Comparison of ENCODE assay signal across 23 cellular contexts in genomic region chr2:176156301-176156958, GRCh38. TPM values are rescaled to one million over a fixed set of nuclear protein-coding genes. Genes with fewer than 3 reads are reported as not detected.
DNase-seq lines count a peak whose midpoint lies in the region; ATAC-seq and TF ChIP-seq lines count a peak whose summit lies in the region.
"Had no signal": no experiment of that assay in that cellular context is flagged by ENCODE, and none has a peak within 500 bp of the region (broad histone marks: within the 10 kb centered on the region; RNA-seq: fewer than 3 reads in every experiment).

No MANE protein-coding gene starts in this region.

- no peaks in the 10 kb centered on the region for H3K79me2 ChIP-seq in GM23338 (replicated peaks; ENCODE audit: insufficient read depth)

- no peak for TF ChIP-seq POLR2A in spleen (IDR thresholded peaks at IDR 0.05)

- H3K27me3 ChIP-seq in GM23338 (ENCODE audit: insufficient read depth) = peaks cover 100% of the 10 kb centered on the region
- H3K27me3 ChIP-seq in adipocyte (replicated peaks; ENCODE audit: control insufficient read depth, insufficient read depth, low read length) = no peaks in the 10 kb centered on the region
- peaks cover 100% of the 10 kb centered on the region for H3K27me3 ChIP-seq in iPS-15b (ENCODE audit: control insufficient read depth, insufficient read depth, low read length)
- H3K27me3 ChIP-seq in spleen (replicated peaks in 1 of 7) = peaks cover 12 to 100% (median 96%) of the 10 kb centered on the region in 7 donors

- peaks cover 27% of the 10 kb centered on the region for H3F3A ChIP-seq in GM23338 (replicated peaks; ENCODE audit: low read depth)

- DNase-seq in GM23338 (ENCODE audit: low spot score) (peak; percentile 10), adipocyte (ENCODE audit: low read depth) (no peak), spleen (no peak), iPS-NIHi11 (ENCODE audit: low spot score) (no peak), mucosa of gallbladder (ENCODE audit: low spot score) (no peak)
- DNase-seq: activated CD8-positive, alpha-beta memory T cell treated with anti-CD3 and anti-CD28 coated beads for 24 hours; activated T-cell treated with anti-CD3 and anti-CD28 coated beads, Interleukin-2, amount 50 U/mL, for 72 hours; dermis blood vessel endothelial cell; foreskin melanocyte; midbrain; NCI-H1092 treated with DMSO at 0.1 percent for 48 hours; NCI-H2081 treated with DMSO at 0.1 percent for 48 hours; psoas muscle; stimulated activated CD4-positive, alpha-beta T cell treated with anti-CD3 and anti-CD28 coated beads, Interleukin-2, amount 100 ng/mL, for 48 hours had no signal

- H3K4me1 ChIP-seq in GM23338 (ENCODE audit: insufficient read depth) (peaks cover 46% of the 10 kb centered on the region), adipocyte (ENCODE audit: control insufficient read depth, insufficient read depth, low read length) (no peaks in the 10 kb centered on the region), iPS-15b (ENCODE audit: control insufficient read depth, insufficient read depth, low read length) (peaks cover 2% of the 10 kb centered on the region), spleen (peaks cover 0 to 66% (median 18%) of the 10 kb centered on the region in 6 donors)
- H3K4me1 ChIP-seq: neural progenitor cell, psoas muscle had no signal

- H3K9ac ChIP-seq in adipocyte (ENCODE audit: low read length) (peak overlapping the region; percentile 58), iPS-15b (ENCODE audit: low read depth, low read length) (no peak overlapping the region)
- H3K9ac ChIP-seq: neural progenitor cell had no signal

- H4K20me1 ChIP-seq in GM23338 (replicated peaks; ENCODE audit: insufficient read depth) = peaks cover 40% of the 10 kb centered on the region

- H2AFZ ChIP-seq in GM23338 = no peak overlapping the region
- H2AFZ ChIP-seq: neural progenitor cell had no signal

- H3K4me3 ChIP-seq in GM23338 = peak overlapping the region; percentile 34; the same call in 1 of the 2 replicates
- H3K4me3 ChIP-seq in adipocyte (ENCODE audit: low read length) = peak overlapping the region; percentile 74
- peak overlapping the region; percentile 0 for H3K4me3 ChIP-seq in iPS-15b (ENCODE audit: low read depth, low read length)
- peak overlapping the region in 5 of 8 donors; percentile 6 to 60 (median 27) for H3K4me3 ChIP-seq in spleen
- H3K4me3 ChIP-seq: neural progenitor cell, upper lobe of left lung had no signal

- peaks cover 98% of the 10 kb centered on the region for H3K27me3 Mint-ChIP-seq in GM23338 (ENCODE audit: insufficient read depth, low read depth, poor library complexity)

- intact Hi-C loops in spleen (cut with DNase I; ENCODE audit: low total_unique reads) = no loop called here

- H3K4me1 Mint-ChIP-seq in GM23338 = peaks cover 32% of the 10 kb centered on the region

- H3K27ac Mint-ChIP-seq in GM23338 = no peak overlapping the region
- H3K27ac Mint-ChIP-seq: activated naive CD4-positive, alpha-beta T cell treated with anti-CD3 and anti-CD28 coated beads, Interleukin-2, amount 50 U/mL, for 24 hours; activated T-cell treated with anti-CD3 and anti-CD28 coated beads, Interleukin-2, amount 50 U/mL, for 72 hours; neural progenitor cell; stimulated activated naive CD8-positive, alpha-beta T cell treated with anti-CD3 and anti-CD28 coated beads, Interleukin-15, Interleukin-2, amounts not matched to agents 100 ng/mL and 50 ng/mL, for 24 hours had no signal

- no peaks in the 10 kb centered on the region for H3K36me3 ChIP-seq in GM23338 (ENCODE audit: insufficient read depth)
- H3K36me3 ChIP-seq in adipocyte (ENCODE audit: control insufficient read depth, insufficient read depth, low read length, severe bottlenecking) = peaks cover 17% of the 10 kb centered on the region
- no peaks in the 10 kb centered on the region for H3K36me3 ChIP-seq in iPS-15b (ENCODE audit: control insufficient read depth, insufficient read depth, low read length)
- H3K36me3 ChIP-seq in spleen = no peaks in the 10 kb centered on the region
- H3K36me3 ChIP-seq: neural progenitor cell, upper lobe of left lung had no signal

- H3K36me3 Mint-ChIP-seq in GM23338 (ENCODE audit: low read depth) = no peaks in the 10 kb centered on the region
- H3K36me3 Mint-ChIP-seq: activated naive CD4-positive, alpha-beta T cell treated with anti-CD3 and anti-CD28 coated beads, Interleukin-2, amount 50 U/mL, for 24 hours; neural progenitor cell had no signal

- TF ChIP-seq CTCF in GM23338 (conservative IDR thresholded peaks at IDR 0.05; ENCODE audit: low read depth in 2 of 2) = no peak
- TF ChIP-seq CTCF in spleen (IDR thresholded peaks at IDR 0.05 in 8 of 11, conservative IDR thresholded peaks at IDR 0.05 in 3 of 11) = no peak

- H3K9me2 ChIP-seq in GM23338 (ENCODE audit: insufficient read depth) = no peaks in the 10 kb centered on the region

- H3K4me2 ChIP-seq in GM23338 = peak overlapping the region; percentile 65; the same call in 1 of the 2 replicates
- H3K4me2 ChIP-seq: neural progenitor cell had no signal

- 31 to 42% (median 32%) methylated on average over 12 of the region's 12 CpGs for WGBS in spleen, 5 donors

- no peak for ATAC-seq in GM23338
- no peak for ATAC-seq in HG03139 (IDR thresholded peaks at IDR 0.05; ENCODE audit: unreplicated experiment)
- ATAC-seq: activated T-cell treated with anti-CD3 and anti-CD28 coated beads, Interleukin-2, amount 50 U/mL, for 72 hours; HCT116; psoas muscle had no signal

- H3K9me3 Mint-ChIP-seq in GM23338 = peaks cover 3% of the 10 kb centered on the region; the same call in 2 of the 3 replicates
- H3K9me3 Mint-ChIP-seq: activated naive CD4-positive, alpha-beta T cell treated with anti-CD3 and anti-CD28 coated beads, Interleukin-2, amount 50 U/mL, for 24 hours; activated T-cell treated with anti-CD3 and anti-CD28 coated beads, Interleukin-2, amount 50 U/mL, for 72 hours; stimulated activated naive CD8-positive, alpha-beta T cell treated with anti-CD3 and anti-CD28 coated beads, Interleukin-15, Interleukin-2, amounts not matched to agents 100 ng/mL and 50 ng/mL, for 24 hours had no signal

- H3K9me3 ChIP-seq in adipocyte (ENCODE audit: control insufficient read depth, low read length) (no peaks in the 10 kb centered on the region), iPS-15b (ENCODE audit: control insufficient read depth, insufficient read depth, low read length) (no peaks in the 10 kb centered on the region), spleen (no peaks in the 10 kb centered on the region)
- H3K9me3 ChIP-seq: psoas muscle, upper lobe of left lung had no signal

- H3K27ac ChIP-seq in GM23338 (ENCODE audit: low read depth) (no peak overlapping the region), spleen (no peak overlapping the region)
- H3K27ac ChIP-seq: epithelial cell of prostate, neural progenitor cell, psoas muscle, upper lobe of left lung had no signal

- H3K4me3 Mint-ChIP-seq in GM23338 = 0 out of 3 replicates have a peak overlapping the region, but pooled peaks have one; percentile 12
- H3K4me3 Mint-ChIP-seq: activated naive CD4-positive, alpha-beta T cell treated with anti-CD3 and anti-CD28 coated beads, Interleukin-2, amount 50 U/mL, for 24 hours; neural progenitor cell; stimulated activated naive CD8-positive, alpha-beta T cell treated with anti-CD3 and anti-CD28 coated beads, Interleukin-15, Interleukin-2, amounts not matched to agents 100 ng/mL and 50 ng/mL, for 24 hours had no signal

RNA-seq across cellular contexts. Expression of gene HOXD3, which starts 0.7 kb away (rescaled TPM):
- total RNA-seq in GM23338 (2014; rRNA removed; shearing (Covaris generic)) = not detected in 2 replicates
- polyA plus RNA-seq in GM23338 (2016; fragmentation: Nextera tagmentation; extraction: Ambion mirVana) (not detected in 2 replicates), spleen (1 to 10 TPM; 1.2 to 4.4 (median 1.7) TPM)
- total RNA-seq in spleen (10 to 100 TPM in 2 of 7 donors, 1 to 10 TPM in 5; 4.5 to 15.3 (median 9.8) TPM), mucosa of gallbladder (3.2 TPM)
- total RNA-seq: activated T-cell treated with anti-CD3 and anti-CD28 coated beads, Interleukin-2, amount 50 U/mL, for 72 hours had no signal
- polyA plus RNA-seq: BJ had no signal

RNA-seq across cellular contexts. Expression of gene HOXD4, which starts 5.1 kb away (rescaled TPM):
- total RNA-seq in GM23338 (2014; rRNA removed; shearing (Covaris generic)) = not detected in 2 replicates
- polyA plus RNA-seq in GM23338 (2016; fragmentation: Nextera tagmentation; extraction: Ambion mirVana) (not detected in 2 replicates), spleen (1 to 10 TPM in 2 of 3 donors, under 1 TPM in 1; 0.88 to 5.1 (median 2.1) TPM)
- total RNA-seq in spleen (1 to 10 TPM; 3.9 to 9.8 (median 8.3) TPM), mucosa of gallbladder (1.0 TPM)
- total RNA-seq: activated T-cell treated with anti-CD3 and anti-CD28 coated beads, Interleukin-2, amount 50 U/mL, for 72 hours had no signal

RNA-seq across cellular contexts. Expression of gene HOXD8, which starts 26.9 kb away (rescaled TPM):
- total RNA-seq in GM23338 (2014; rRNA removed; shearing (Covaris generic)) = not detected in 2 replicates
- polyA plus RNA-seq in GM23338 (2016; fragmentation: Nextera tagmentation; extraction: Ambion mirVana) (not detected in 2 replicates), spleen (10 to 100 TPM in 1 of 3 donors, 1 to 10 TPM in 2; 4.7 to 15.7 (median 6.0) TPM)
- total RNA-seq in spleen (10 to 100 TPM; 10.5 to 27.0 (median 16.8) TPM), mucosa of gallbladder (1.7 TPM)
- total RNA-seq: activated T-cell treated with anti-CD3 and anti-CD28 coated beads, Interleukin-2, amount 50 U/mL, for 72 hours had no signal

RNA-seq across cellular contexts. Expression of gene HOXD1, which starts 32.0 kb away (rescaled TPM):
- 0.39 TPM in 1 of 2 replicates, not detected in the other for total RNA-seq in GM23338 (2014; rRNA removed; shearing (Covaris generic))
- not detected in 2 replicates for polyA plus RNA-seq in GM23338 (2016; fragmentation: Nextera tagmentation; extraction: Ambion mirVana)
- 1 to 10 TPM in 6 of 7 donors, under 1 TPM in 1; 0.88 to 4.5 (median 1.4) TPM for total RNA-seq in spleen
- polyA plus RNA-seq in spleen = 1 to 10 TPM in 1 of 3 donors, under 1 TPM in 2; 0.49 to 1.4 (median 0.50) TPM
- 0.40 TPM for total RNA-seq in mucosa of gallbladder
- total RNA-seq: activated T-cell treated with anti-CD3 and anti-CD28 coated beads, Interleukin-2, amount 50 U/mL, for 72 hours had no signal
- polyA plus RNA-seq: BJ had no signal

RNA-seq across cellular contexts. Expression of gene HOXD9, which starts 33.9 kb away (rescaled TPM):
- total RNA-seq in GM23338 (2014; rRNA removed; shearing (Covaris generic)) = not detected in 2 replicates
- polyA plus RNA-seq in GM23338 (2016; fragmentation: Nextera tagmentation; extraction: Ambion mirVana) (not detected in 2 replicates), spleen (1 to 10 TPM; 1.2 to 3.6 (median 1.5) TPM)
- total RNA-seq in spleen (1 to 10 TPM; 1.1 to 4.0 (median 2.9) TPM), mucosa of gallbladder (0.66 TPM)
- total RNA-seq: activated T-cell treated with anti-CD3 and anti-CD28 coated beads, Interleukin-2, amount 50 U/mL, for 72 hours had no signal

Comparison
In these comparisons a context has a peak if more than half of its experiments do, and no peak if none do; other contexts are left out.
1. H3K4me3 ChIP-seq: peak in every context shown above with its lines; median percentile 74 in adipocyte; 34 in GM23338; 27 in spleen; 0 in iPS-15b.